ENCODE assay signal across 34 cellular contexts in genomic region chr5:180596115-180596667, GRCh38. TPM values are rescaled to one million over a fixed set of nuclear protein-coding genes. Genes with fewer than 3 reads are reported as not detected.
DNase-seq lines count a peak whose midpoint lies in the region; ATAC-seq and TF ChIP-seq lines count a peak whose summit lies in the region.
"Had no signal": no experiment of that assay in that cellular context is flagged by ENCODE, and none has a peak within 500 bp of the region (broad histone marks: within the 10 kb centered on the region; RNA-seq: fewer than 3 reads in every experiment).

No MANE protein-coding gene starts in this region.

- TF ChIP-seq EP300 in stomach (IDR thresholded peaks at IDR 0.05) = no peak

- WGBS in stomach, 5 donors = 73 to 86% (median 79%) methylated on average over 7 to 12 of the region's 12 CpGs

- no peak for ATAC-seq in HG03460 (IDR thresholded peaks at IDR 0.05; ENCODE audit: unreplicated experiment)
- ATAC-seq: activated naive CD4-positive, alpha-beta T cell treated with anti-CD3 and anti-CD28 coated beads, Interleukin-2, amount 50 U/mL, for 72 hours; CD8-positive, alpha-beta T cell; GM23338 had no signal

- intact Hi-C loops in stomach (cut with DNase I; ENCODE audit: low total_unique reads) = no loop called here

- H3K27me3 ChIP-seq in stomach = peaks cover 0 to 37% (median 11%) of the 10 kb centered on the region in 3 donors

- no peak overlapping the region for H3K27ac ChIP-seq in stomach
- H3K27ac ChIP-seq: cardiac muscle cell, coronary artery, left ventricle myocardium inferior, neural progenitor cell, right lobe of liver, RWPE1 had no signal

- DNase-seq in activated CD8-positive, alpha-beta memory T cell treated with anti-CD3 and anti-CD28 coated beads for 24 hours = peak; percentile 41
- no peak for DNase-seq in activated CD8-positive, alpha-beta memory T cell treated with anti-CD3 and anti-CD28 coated beads, Interleukin-2, amount 50 U/mL, for 4 hours
- DNase-seq in LNCaP clone FGC (ENCODE audit: low read depth) = peak; percentile 15
- DNase-seq in islet precursor cell = peak; percentile 47
- peak; percentile 24 for DNase-seq in stomach
- no peak for DNase-seq in NCI-H1092 treated with DMSO at 0.1 percent for 48 hours (lab: John Stamatoyannopoulos, UW)
- no peak for DNase-seq in CD1c-positive myeloid dendritic cell (ENCODE audit: extremely low spot score)
- DNase-seq: effector memory CD4-positive, alpha-beta T cell; EL; erythroblast; glutamatergic neuron; HFFc6; KBM-7; left ventricle myocardium inferior; MG63; NCI-H1105 treated with DMSO at 0.1 percent for 48 hours; NCI-H524 treated with DMSO at 0.1 percent for 48 hours; OCI-M1; stimulated activated CD4-positive, alpha-beta T cell treated with anti-CD3 and anti-CD28 coated beads, Interleukin-4, amount 100 ng/mL, for 1 hour; trophoblast cell had no signal

- TF ChIP-seq POLR2A in stomach (IDR thresholded peaks at IDR 0.05) = no peak

- no peaks in the 10 kb centered on the region for H3K9me3 ChIP-seq in stomach
- H3K9me3 ChIP-seq: left ventricle myocardium inferior, MG63, right lobe of liver had no signal

- H3K4me3 ChIP-seq in LNCaP clone FGC (ENCODE audit: low read depth, low read length) (peak overlapping the region; percentile 32), stomach (no peak overlapping the region)
- H3K4me3 ChIP-seq: cardiac muscle cell, coronary artery, GM23338, left ventricle myocardium inferior, MG63, neural progenitor cell, right lobe of liver had no signal

- TF ChIP-seq CTCF in LNCaP clone FGC (IDR thresholded peaks at IDR 0.05; ENCODE audit: control insufficient read depth, extremely low read depth, insufficient read depth) (no peak), stomach (IDR thresholded peaks at IDR 0.05) (no peak)

- peaks cover 11 to 24% (median 17%) of the 10 kb centered on the region in 4 donors for H3K4me1 ChIP-seq in stomach
- H3K4me1 ChIP-seq: neural progenitor cell had no signal

- H3K36me3 ChIP-seq in stomach = no peaks in the 10 kb centered on the region
- H3K36me3 ChIP-seq: cardiac muscle cell, left ventricle myocardium inferior, MG63, neural progenitor cell, right lobe of liver had no signal

RNA-seq across cellular contexts. Expression of gene SCGB3A1, which starts 4.9 kb away (rescaled TPM):
- total RNA-seq in stomach = 100 to 1,000 TPM in 1 of 5 donors, not detected in 4; 785 TPM
- 10 to 100 TPM in 1 of 3 donors, 1 to 10 TPM in 1, not detected in 1; 3.7 to 35.3 TPM for polyA plus RNA-seq in stomach
- total RNA-seq: A172; activated naive CD4-positive, alpha-beta T cell treated with anti-CD3 and anti-CD28 coated beads, Interleukin-2, amount 50 U/mL, for 72 hours; activated T-helper 2 cell treated with anti-CD3 and anti-CD28 coated beads, Interferon-gamma antibody, Interleukin-2, Interleukin-4, amounts not matched to agents 10 μg/mL and 5 μg/mL and 100 μg/mL, durations not matched to agents 14 hours and 24 hours and 36 hours; cardiac muscle cell; CD8-positive, alpha-beta T cell; GM23338; HFFc6; left ventricle myocardium inferior; myocyte; posterior vena cava; subcutaneous adipose tissue had no signal
- polyA plus RNA-seq: GM23338 had no signal

RNA-seq across cellular contexts. Expression of gene FLT4, which starts 53.2 kb away (rescaled TPM):
- total RNA-seq in stomach = 1 to 10 TPM; 1.6 to 9.5 (median 6.4) TPM
- polyA plus RNA-seq in stomach = 1 to 10 TPM in 2 of 3 donors, under 1 TPM in 1; 0.93 to 1.8 (median 1.1) TPM
- total RNA-seq: HFFc6 had no signal

Comparison
In these comparisons a context has a peak if more than half of its experiments do, and no peak if none do; other contexts are left out.
1. DNase-seq: peak in activated CD8-positive, alpha-beta memory T cell treated with anti-CD3 and anti-CD28 coated beads for 24 hours (single experiment), LNCaP clone FGC (single experiment), islet precursor cell (single experiment) and stomach (single experiment); none in activated CD8-positive, alpha-beta memory T cell treated with anti-CD3 and anti-CD28 coated beads, Interleukin-2, amount 50 U/mL, for 4 hours (single experiment), NCI-H1092 treated with DMSO at 0.1 percent for 48 hours (single experiment) and CD1c-positive myeloid dendritic cell (single experiment).